8 cellular contexts compared by ENCODE assay signal in the genomic region with DNA sequence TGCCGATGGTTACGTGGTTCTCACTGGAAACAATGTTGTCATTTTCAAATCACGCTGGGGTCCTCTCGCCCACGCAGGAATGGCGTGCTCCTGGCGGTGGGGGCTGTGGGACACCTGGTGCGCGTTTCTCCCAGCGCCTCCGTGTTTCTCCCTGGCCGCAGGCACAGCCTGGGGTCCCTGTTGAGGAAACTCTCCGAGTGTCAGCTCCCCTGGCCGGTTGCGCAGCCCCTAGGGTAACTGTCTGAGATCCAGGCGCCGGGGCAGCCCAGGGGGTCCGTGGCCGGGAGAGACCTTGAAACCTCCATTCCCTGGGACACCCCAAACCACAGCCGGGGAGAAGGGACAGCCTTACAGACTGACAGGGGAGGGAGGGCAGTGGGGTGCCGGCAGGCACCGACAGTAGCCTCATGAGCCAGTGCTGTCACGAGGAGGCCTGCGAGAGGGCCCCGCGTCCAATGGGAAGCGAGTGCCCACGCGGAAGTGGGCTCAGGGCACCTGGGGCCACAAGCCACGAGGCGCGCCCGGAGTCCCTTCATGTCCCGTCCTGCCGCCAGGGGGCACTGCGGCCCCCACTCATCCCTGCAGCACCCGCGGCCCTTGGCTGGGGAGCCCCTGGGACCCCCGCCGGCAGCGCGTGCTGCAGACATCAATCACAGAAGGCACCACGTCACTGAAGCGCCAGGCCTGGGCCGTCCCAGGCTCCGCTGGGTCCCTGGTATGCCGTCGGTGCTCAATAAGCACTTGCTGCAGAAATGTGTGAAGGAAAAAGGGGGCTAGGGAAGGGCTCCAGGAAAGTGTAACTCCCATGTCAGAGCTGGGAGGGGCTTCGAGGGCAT.
DNase-seq lines count a peak whose midpoint lies in the region; ATAC-seq and TF ChIP-seq lines count a peak whose summit lies in the region.

No MANE protein-coding gene starts in this region.

- peaks cover 3% of the 10 kb centered on the region for H3K4me1 ChIP-seq in iPS DF 6.9 (ENCODE audit: control insufficient read depth, insufficient read depth, low read length)

- H3K36me3 ChIP-seq in iPS DF 6.9 (ENCODE audit: control insufficient read depth, insufficient read depth, low read length): no peaks in the 10 kb centered on the region

- H3K9me3 ChIP-seq in iPS DF 6.9 (ENCODE audit: control insufficient read depth, insufficient read depth, low read length): no peaks in the 10 kb centered on the region

- DNase-seq in NCI-H345 (lab: John Stamatoyannopoulos, UW) (peak; percentile 45), NCI-H345 treated with DMSO at 0.1 percent for 48 hours (lab: John Stamatoyannopoulos, UW; ENCODE audit: unreplicated experiment) (no peak), iPS DF 6.9 (ENCODE audit: low read depth, low spot score) (no peak), cerebellar nuclear complex (lab: John Stamatoyannopoulos, UW) (no peak), NCI-H1092 (lab: John Stamatoyannopoulos, UW) (no peak)
- DNase-seq in activated naive CD8-positive, alpha-beta T cell treated with anti-CD3 and anti-CD28 coated beads, Interleukin-2, amount 50 U/mL, for 16 hours (ENCODE audit: low read depth, low spot score): peak; percentile 39
- peak; percentile 42 to 60 (median 58) for DNase-seq in stimulated activated CD4-positive, alpha-beta T cell treated with anti-CD3 and anti-CD28 coated beads, Interleukin-1b, Interleukin-23, amount 100 ng/mL, for 24 hours (ENCODE audit: low read depth in 4 of 4, low spot score in 1 of 4)

- H3K4me3 ChIP-seq in iPS DF 6.9 (ENCODE audit: low read length): peak overlapping the region; percentile 11; the same call in 1 of the 2 replicates

- H3K27ac ChIP-seq in iPS DF 6.9 (ENCODE audit: low read length): no peak overlapping the region

- no CpG with 5 or more reads among the region's 49 CpGs for WGBS in iPS DF 6.9 (ENCODE audit: insufficient coverage, insufficient read length)

- peak; percentile 58 for ATAC-seq in SK-N-SH treated with all-trans-retinoic acid at 6 μM for 48 hours

- H3K27me3 ChIP-seq in iPS DF 6.9 (ENCODE audit: control insufficient read depth, insufficient read depth, low read length): no peaks in the 10 kb centered on the region

TF ChIP-seq in SK-N-SH treated with all-trans-retinoic acid at 6 μM for 48 hours, 23 proteins besides CTCF, POLR2A, EP300 and RAD21:
- TF ChIP-seq ZFP3 (CRISPR knock-in tag; IDR thresholded peaks at IDR 0.05): no peak
- TF ChIP-seq ESRRG (CRISPR knock-in tag; IDR thresholded peaks at IDR 0.05): no peak
- TF ChIP-seq ZNF70 (CRISPR knock-in tag; IDR thresholded peaks at IDR 0.05): no peak
- no peak for TF ChIP-seq ZC3H10 (CRISPR knock-in tag; IDR thresholded peaks at IDR 0.05)
- no peak for TF ChIP-seq TSHZ2 (CRISPR knock-in tag; IDR thresholded peaks at IDR 0.05)
- TF ChIP-seq BACH2 (CRISPR knock-in tag; IDR thresholded peaks at IDR 0.05; ENCODE audit: borderline replicate concordance): no peak
- TF ChIP-seq CSDC2 (CRISPR knock-in tag; IDR thresholded peaks at IDR 0.05): no peak
- TF ChIP-seq TOX (CRISPR knock-in tag; IDR thresholded peaks at IDR 0.05; ENCODE audit: borderline replicate concordance): no peak
- TF ChIP-seq, protein P1, sequence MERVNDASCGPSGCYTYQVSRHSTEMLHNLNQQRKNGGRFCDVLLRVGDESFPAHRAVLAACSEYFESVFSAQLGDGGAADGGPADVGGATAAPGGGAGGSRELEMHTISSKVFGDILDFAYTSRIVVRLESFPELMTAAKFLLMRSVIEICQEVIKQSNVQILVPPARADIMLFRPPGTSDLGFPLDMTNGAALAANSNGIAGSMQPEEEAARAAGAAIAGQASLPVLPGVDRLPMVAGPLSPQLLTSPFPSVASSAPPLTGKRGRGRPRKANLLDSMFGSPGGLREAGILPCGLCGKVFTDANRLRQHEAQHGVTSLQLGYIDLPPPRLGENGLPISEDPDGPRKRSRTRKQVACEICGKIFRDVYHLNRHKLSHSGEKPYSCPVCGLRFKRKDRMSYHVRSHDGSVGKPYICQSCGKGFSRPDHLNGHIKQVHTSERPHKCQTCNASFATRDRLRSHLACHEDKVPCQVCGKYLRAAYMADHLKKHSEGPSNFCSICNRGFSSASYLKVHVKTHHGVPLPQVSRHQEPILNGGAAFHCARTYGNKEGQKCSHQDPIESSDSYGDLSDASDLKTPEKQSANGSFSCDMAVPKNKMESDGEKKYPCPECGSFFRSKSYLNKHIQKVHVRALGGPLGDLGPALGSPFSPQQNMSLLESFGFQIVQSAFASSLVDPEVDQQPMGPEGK (CRISPR knock-in tag; IDR thresholded peaks at IDR 0.05; ENCODE audit: borderline replicate concordance): no peak
- TF ChIP-seq ZNF565 (CRISPR knock-in tag; conservative IDR thresholded peaks at IDR 0.05; ENCODE audit: low read depth): no peak
- TF ChIP-seq RARB (CRISPR knock-in tag; IDR thresholded peaks at IDR 0.05): no peak
- TF ChIP-seq ZFP30 (CRISPR knock-in tag; IDR thresholded peaks at IDR 0.05): no peak
- TF ChIP-seq ARNTL (CRISPR knock-in tag; IDR thresholded peaks at IDR 0.05; ENCODE audit: borderline replicate concordance, low read depth): no peak
TF ChIP-seq in SK-N-SH treated with all-trans-retinoic acid at 6 μM for 48 hours: peak in this region for 0.

Comparison
In these comparisons a context has a peak if more than half of its experiments do, and no peak if none do; other contexts are left out.
1. DNase-seq: peak in NCI-H345 (single experiment), activated naive CD8-positive, alpha-beta T cell treated with anti-CD3 and anti-CD28 coated beads, Interleukin-2, amount 50 U/mL, for 16 hours (single experiment) and stimulated activated CD4-positive, alpha-beta T cell treated with anti-CD3 and anti-CD28 coated beads, Interleukin-1b, Interleukin-23, amount 100 ng/mL, for 24 hours (4 of 4); none in NCI-H345 treated with DMSO at 0.1 percent for 48 hours (single experiment), iPS DF 6.9 (single experiment), cerebellar nuclear complex (0 of 2) and NCI-H1092 (single experiment).